1 cellular context compared by ENCODE assay signal in the genomic region with DNA sequence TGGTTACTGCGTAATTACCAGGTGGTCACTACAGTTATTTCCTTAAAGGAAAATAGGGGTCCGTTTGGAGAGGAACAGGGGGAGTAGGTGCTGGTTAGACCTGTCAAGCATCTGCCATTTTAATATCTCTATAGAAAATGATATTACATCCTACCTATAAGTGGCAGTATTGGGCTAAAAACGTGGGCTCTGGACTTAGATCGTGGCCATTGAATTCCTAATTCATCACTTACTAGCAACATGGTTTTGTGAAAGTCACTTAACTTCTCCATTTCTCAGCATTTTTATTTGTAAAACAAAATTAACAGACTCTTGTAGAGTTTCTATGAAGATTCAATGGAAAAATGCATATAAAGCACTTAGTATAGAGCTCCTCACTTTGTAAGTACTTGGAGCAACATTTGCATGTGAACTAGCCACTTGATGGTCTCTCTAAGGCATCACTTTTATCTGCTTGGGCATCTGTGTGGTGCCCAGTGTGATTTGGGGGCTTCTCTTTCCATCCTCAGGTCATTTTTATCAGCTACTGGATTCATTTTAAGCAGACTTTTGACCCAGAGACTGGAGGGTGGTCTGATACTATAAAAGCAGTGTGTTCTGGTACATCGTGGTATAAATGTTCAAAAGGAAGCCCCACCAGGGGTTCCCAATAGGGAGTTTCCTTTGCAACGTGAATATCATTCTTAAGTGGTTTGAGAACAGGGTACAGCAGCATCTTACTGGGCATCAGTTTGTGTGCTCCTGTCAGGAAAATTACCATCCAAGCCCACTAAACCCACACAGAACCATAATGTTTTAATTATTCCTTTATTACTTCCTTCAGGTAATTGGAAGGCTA.
TF ChIP-seq lines count a peak whose summit lies in the region.

No MANE protein-coding gene starts in this region.

TF ChIP-seq in HEK293, 187 proteins besides CTCF, POLR2A, EP300 and RAD21 (continued from another document):
- TF ChIP-seq, protein P1, sequence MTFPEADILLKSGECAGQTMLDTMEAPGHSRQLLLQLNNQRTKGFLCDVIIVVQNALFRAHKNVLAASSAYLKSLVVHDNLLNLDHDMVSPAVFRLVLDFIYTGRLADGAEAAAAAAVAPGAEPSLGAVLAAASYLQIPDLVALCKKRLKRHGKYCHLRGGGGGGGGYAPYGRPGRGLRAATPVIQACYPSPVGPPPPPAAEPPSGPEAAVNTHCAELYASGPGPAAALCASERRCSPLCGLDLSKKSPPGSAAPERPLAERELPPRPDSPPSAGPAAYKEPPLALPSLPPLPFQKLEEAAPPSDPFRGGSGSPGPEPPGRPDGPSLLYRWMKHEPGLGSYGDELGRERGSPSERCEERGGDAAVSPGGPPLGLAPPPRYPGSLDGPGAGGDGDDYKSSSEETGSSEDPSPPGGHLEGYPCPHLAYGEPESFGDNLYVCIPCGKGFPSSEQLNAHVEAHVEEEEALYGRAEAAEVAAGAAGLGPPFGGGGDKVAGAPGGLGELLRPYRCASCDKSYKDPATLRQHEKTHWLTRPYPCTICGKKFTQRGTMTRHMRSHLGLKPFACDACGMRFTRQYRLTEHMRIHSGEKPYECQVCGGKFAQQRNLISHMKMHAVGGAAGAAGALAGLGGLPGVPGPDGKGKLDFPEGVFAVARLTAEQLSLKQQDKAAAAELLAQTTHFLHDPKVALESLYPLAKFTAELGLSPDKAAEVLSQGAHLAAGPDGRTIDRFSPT (tag by site-specific recombination; IDR thresholded peaks at IDR 0.05), result no peak
- TF ChIP-seq, protein P2, sequence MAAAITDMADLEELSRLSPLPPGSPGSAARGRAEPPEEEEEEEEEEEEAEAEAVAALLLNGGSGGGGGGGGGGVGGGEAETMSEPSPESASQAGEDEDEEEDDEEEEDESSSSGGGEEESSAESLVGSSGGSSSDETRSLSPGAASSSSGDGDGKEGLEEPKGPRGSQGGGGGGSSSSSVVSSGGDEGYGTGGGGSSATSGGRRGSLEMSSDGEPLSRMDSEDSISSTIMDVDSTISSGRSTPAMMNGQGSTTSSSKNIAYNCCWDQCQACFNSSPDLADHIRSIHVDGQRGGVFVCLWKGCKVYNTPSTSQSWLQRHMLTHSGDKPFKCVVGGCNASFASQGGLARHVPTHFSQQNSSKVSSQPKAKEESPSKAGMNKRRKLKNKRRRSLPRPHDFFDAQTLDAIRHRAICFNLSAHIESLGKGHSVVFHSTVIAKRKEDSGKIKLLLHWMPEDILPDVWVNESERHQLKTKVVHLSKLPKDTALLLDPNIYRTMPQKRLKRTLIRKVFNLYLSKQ (tag by site-specific recombination; IDR thresholded peaks at IDR 0.05; ENCODE audit: borderline replicate concordance), result no peak
- TF ChIP-seq, protein P3, sequence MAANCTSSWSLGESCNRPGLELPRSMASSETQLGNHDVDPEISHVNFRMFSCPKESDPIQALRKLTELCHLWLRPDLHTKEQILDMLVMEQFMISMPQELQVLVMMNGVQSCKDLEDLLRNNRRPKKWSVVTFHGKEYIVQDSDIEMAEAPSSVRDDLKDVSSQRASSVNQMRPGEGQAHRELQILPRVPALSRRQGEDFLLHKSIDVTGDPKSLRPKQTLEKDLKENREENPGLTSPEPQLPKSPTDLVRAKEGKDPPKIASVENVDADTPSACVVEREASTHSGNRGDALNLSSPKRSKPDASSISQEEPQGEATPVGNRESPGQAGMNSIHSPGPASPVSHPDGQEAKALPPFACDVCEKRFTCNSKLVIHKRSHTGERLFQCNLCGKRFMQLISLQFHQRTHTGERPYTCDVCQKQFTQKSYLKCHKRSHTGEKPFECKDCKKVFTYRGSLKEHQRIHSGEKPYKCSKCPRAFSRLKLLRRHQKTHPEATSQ (tag by site-specific recombination; IDR thresholded peaks at IDR 0.05), result no peak
- TF ChIP-seq, protein P4, sequence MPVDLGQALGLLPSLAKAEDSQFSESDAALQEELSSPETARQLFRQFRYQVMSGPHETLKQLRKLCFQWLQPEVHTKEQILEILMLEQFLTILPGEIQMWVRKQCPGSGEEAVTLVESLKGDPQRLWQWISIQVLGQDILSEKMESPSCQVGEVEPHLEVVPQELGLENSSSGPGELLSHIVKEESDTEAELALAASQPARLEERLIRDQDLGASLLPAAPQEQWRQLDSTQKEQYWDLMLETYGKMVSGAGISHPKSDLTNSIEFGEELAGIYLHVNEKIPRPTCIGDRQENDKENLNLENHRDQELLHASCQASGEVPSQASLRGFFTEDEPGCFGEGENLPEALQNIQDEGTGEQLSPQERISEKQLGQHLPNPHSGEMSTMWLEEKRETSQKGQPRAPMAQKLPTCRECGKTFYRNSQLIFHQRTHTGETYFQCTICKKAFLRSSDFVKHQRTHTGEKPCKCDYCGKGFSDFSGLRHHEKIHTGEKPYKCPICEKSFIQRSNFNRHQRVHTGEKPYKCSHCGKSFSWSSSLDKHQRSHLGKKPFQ (tag by site-specific recombination; IDR thresholded peaks at IDR 0.05), result no peak
- no peak for TF ChIP-seq ZBTB21 (tag by site-specific recombination; IDR thresholded peaks at IDR 0.05)
- no peak for TF ChIP-seq ZNF140 (tag by site-specific recombination; IDR thresholded peaks at IDR 0.05)
- no peak for TF ChIP-seq ZNF747 (tag by site-specific recombination; IDR thresholded peaks at IDR 0.05)
- TF ChIP-seq ZNF837 (tag by site-specific recombination; IDR thresholded peaks at IDR 0.05), result no peak
- TF ChIP-seq ZNF664 (tag by site-specific recombination; IDR thresholded peaks at IDR 0.05), result peak; percentile 53; the same call in 1 of the 2 replicates
